ENCODE assay signal across 8 cellular contexts in genomic region chr14:103141117-103141796, GRCh38. TPM values are rescaled to one million over a fixed set of nuclear protein-coding genes. Genes with fewer than 3 reads are reported as not detected.
A peak's percentile ranks its signal among the peaks of the same experiment; 100 is the strongest.
DNase-seq lines count a peak whose midpoint lies in the region; ATAC-seq, FAIRE-seq and TF ChIP-seq lines count a peak whose summit lies in the region.

No MANE protein-coding gene starts in this region.

- ATAC-seq in heart left ventricle (no peak), Right ventricle myocardium inferior (no peak), HG02981 (IDR thresholded peaks at IDR 0.05; ENCODE audit: unreplicated experiment) (peak; percentile 28), GM21447 (IDR thresholded peaks at IDR 0.05; ENCODE audit: unreplicated experiment) (no peak), HG03280 (IDR thresholded peaks at IDR 0.05; ENCODE audit: unreplicated experiment) (no peak)

- no peak overlapping the region for H3K27ac ChIP-seq in heart left ventricle

- H3K27ac Mint-ChIP-seq in neural crest cell (ENCODE audit: unreplicated experiment), result no peak overlapping the region

- WGBS in heart left ventricle, 4 donors, result 31 to 38% (median 35%) methylated on average over 6 to 8 of the region's 8 CpGs

- no peaks in the 10 kb centered on the region for H3K36me3 Mint-ChIP-seq in neural crest cell (ENCODE audit: low read depth)

- H3K4me1 ChIP-seq in heart left ventricle, result peaks cover 0 to 35% (median 16%) of the 10 kb centered on the region in 12 donors

- TF ChIP-seq CTCF in heart left ventricle (IDR thresholded peaks at IDR 0.05), result peak; percentile 52 to 66 (median 58)
- TF ChIP-seq CTCF in bronchial epithelial cell (IDR thresholded peaks at IDR 0.05; ENCODE audit: insufficient read depth, low read length, severe bottlenecking), result peak; percentile 74
- peak; percentile 54 for TF ChIP-seq CTCF in neural crest cell (conservative IDR thresholded peaks at IDR 0.05)

- peaks cover 0 to 29% (median 7%) of the 10 kb centered on the region in 9 donors for H3K27me3 ChIP-seq in heart left ventricle
- H3K27me3 ChIP-seq in bronchial epithelial cell (ENCODE audit: control insufficient read depth, insufficient read depth, low read length), result peaks cover 10% of the 10 kb centered on the region

- intact Hi-C loops in heart left ventricle (cut with DNase I), result loop anchor here in 5 of 10 donors (2.0 to 5.0 kb wide), 2 partner anchors 34 to 36 kb away; no protein-coding TSS in a partner anchor
- intact Hi-C loops in Right ventricle myocardium inferior (cut with DNase I), result loop anchor here (5.0 kb wide), 1 partner anchor 34 kb away; no protein-coding TSS in a partner anchor

- TF ChIP-seq POLR2A in heart left ventricle (IDR thresholded peaks at IDR 0.05), result no peak

- DNase-seq in heart left ventricle, result no peak
- no peak for DNase-seq in Right ventricle myocardium inferior (ENCODE audit: missing footprints)
- peak; percentile 82 for DNase-seq in NCI-H510A (lab: John Stamatoyannopoulos, UW)
- no peak for DNase-seq in bronchial epithelial cell (ENCODE audit: low read depth)
- DNase-seq in neural crest cell (ENCODE audit: low read depth, low spot score), result no peak

- peaks cover 37% of the 10 kb centered on the region for H3K27me3 Mint-ChIP-seq in neural crest cell (ENCODE audit: low read depth)

- H3K9me3 Mint-ChIP-seq in neural crest cell, result no peaks in the 10 kb centered on the region

- H3K4me1 Mint-ChIP-seq in neural crest cell, result peaks cover 15% of the 10 kb centered on the region

- H3K36me3 ChIP-seq in heart left ventricle (peaks cover 0 to 9% (median 0%) of the 10 kb centered on the region in 9 donors), bronchial epithelial cell (ENCODE audit: control insufficient read depth, insufficient read depth, low read length) (no peaks in the 10 kb centered on the region)

- H3K4me3 Mint-ChIP-seq in neural crest cell, result no peak overlapping the region

- H3K4me3 ChIP-seq in heart left ventricle (no peak overlapping the region), bronchial epithelial cell (ENCODE audit: low read depth, low read length) (no peak overlapping the region)

- FAIRE-seq in bronchial epithelial cell (lab: Jason Lieb, UNC), result no peak

- no peaks in the 10 kb centered on the region for H3K9me3 ChIP-seq in heart left ventricle

RNA-seq across cellular contexts. Expression of gene TNFAIP2, which starts 18.0 kb away (rescaled TPM):
- total RNA-seq in heart left ventricle (100 to 1,000 TPM in 2 of 9 donors, 10 to 100 TPM in 7; 22.0 to 253 (median 33.5) TPM), Right ventricle myocardium inferior (56.5 TPM), bronchial epithelial cell (5.3 and 21.1 TPM in 2 replicates), neural crest cell (11.6 and 12.8 TPM in 2 replicates)
- 10 to 100 TPM; 23.8 to 53.6 TPM for polyA plus RNA-seq in heart left ventricle

RNA-seq across cellular contexts. Expression of gene EXOC3L4, which starts 46.7 kb away (rescaled TPM):
- total RNA-seq in heart left ventricle (1 to 10 TPM in 1 of 9 donors, under 1 TPM in 3, not detected in 5; 0.21 to 3.2 (median 0.48) TPM), Right ventricle myocardium inferior (1.2 TPM), bronchial epithelial cell (0.26 TPM in 1 of 2 replicates, not detected in the other), neural crest cell (not detected in 2 replicates)
- under 1 TPM; 0.37 to 0.53 TPM for polyA plus RNA-seq in heart left ventricle

RNA-seq across cellular contexts. Expression of gene LBHD2, which starts 57.2 kb away (rescaled TPM):
- not detected for total RNA-seq in heart left ventricle
- under 1 TPM in 1 of 2 donors, not detected in 1; 0.19 TPM for polyA plus RNA-seq in heart left ventricle
- not detected for total RNA-seq in Right ventricle myocardium inferior
- total RNA-seq in bronchial epithelial cell, result not detected in 2 replicates
- not detected in 2 replicates for total RNA-seq in neural crest cell
